17 cellular contexts compared by ENCODE assay signal in genomic region chr10:80182986-80183385, GRCh38. TPM values are rescaled to one million over a fixed set of nuclear protein-coding genes. Genes with fewer than 3 reads are reported as not detected.
DNase-seq lines count a peak whose midpoint lies in the region; ATAC-seq and TF ChIP-seq lines count a peak whose summit lies in the region.
"Had no signal": no experiment of that assay in that cellular context is flagged by ENCODE, and none has a peak within 500 bp of the region (broad histone marks: within the 10 kb centered on the region; RNA-seq: fewer than 3 reads in every experiment).

No MANE protein-coding gene starts in this region.

- intact Hi-C loops in dendritic cell treated with granulocyte-macrophage colony-stimulating factor and Interleukin-4, amounts not matched to agents 40 ng/mL and 50 ng/mL, for 4 days (cut with micrococcal nuclease), result no loop called here
- intact Hi-C loops in naive thymus-derived CD4-positive, alpha-beta T cell (cut with micrococcal nuclease), result loop anchor here in 1 of 2 donors (10.0 kb wide), 1 partner anchor 1118 kb away; the partner anchor contains the start of gene ZMIZ1
- intact Hi-C loops in body of pancreas (cut with DNase I), result no loop called here

- H3K27ac Mint-ChIP-seq in H9, result peak overlapping the region in 2 of 3 experiments; percentile 17 to 70; a peak in 1 of 7 replicates
- peak overlapping the region; percentile 47 for H3K27ac Mint-ChIP-seq in dendritic cell treated with granulocyte-macrophage colony-stimulating factor and Interleukin-4, amounts not matched to agents 40 ng/mL and 50 ng/mL, for 4 days
- H3K27ac Mint-ChIP-seq in naive thymus-derived CD4-positive, alpha-beta T cell, result peak overlapping the region in 5 of 9 donors; percentile 1 to 65 (median 38)

- peaks cover 55% of the 10 kb centered on the region for H3K4me1 ChIP-seq in BLaER1
- 0 out of 2 replicates have a peak, but pooled peaks cover 2% of the 10 kb centered on the region for H3K4me1 ChIP-seq in H9 (ENCODE audit: insufficient read depth, low read length)
- H3K4me1 ChIP-seq in naive thymus-derived CD4-positive, alpha-beta T cell (ENCODE audit: control insufficient read depth in 2 of 2, insufficient read depth in 2 of 2, low read length in 2 of 2), result peaks cover 27 to 42% of the 10 kb centered on the region in 2 donors
- H3K4me1 ChIP-seq in body of pancreas, result peaks cover 57% of the 10 kb centered on the region

- H3K79me1 ChIP-seq in H9 (ENCODE audit: insufficient read depth, low read depth, low read length, poor library complexity, severe bottlenecking), result peaks cover 3% of the 10 kb centered on the region

- no peak for ATAC-seq in naive thymus-derived CD4-positive, alpha-beta T cell
- no peak for ATAC-seq in HG02759 (IDR thresholded peaks at IDR 0.05; ENCODE audit: unreplicated experiment)
- ATAC-seq in body of pancreas, result no peak

- no CpG with 5 or more reads among the region's 6 CpGs for WGBS in H9 (ENCODE audit: extremely low coverage, insufficient read length, low lambda C conversion rate)
- 69 to 79% methylated on average over 3 to 5 of the region's 6 CpGs for WGBS in body of pancreas, 2 donors

- H3K14ac ChIP-seq in H9 (ENCODE audit: insufficient read depth, low read length), result no peak overlapping the region

- H4K5ac ChIP-seq in H9 (ENCODE audit: insufficient read length, low read depth, low read length), result no peak overlapping the region

- H4K20me1 ChIP-seq in BLaER1 (peaks cover 97% of the 10 kb centered on the region), H9 (ENCODE audit: control insufficient read depth, insufficient read depth, insufficient read length) (no peaks in the 10 kb centered on the region)

- H3K18ac ChIP-seq in H9 (ENCODE audit: insufficient read length, low read depth, low read length), result no peak overlapping the region

- H3K4me3 ChIP-seq in BLaER1, result no peak overlapping the region
- no peak overlapping the region for H3K4me3 ChIP-seq in naive thymus-derived CD4-positive, alpha-beta T cell (ENCODE audit: low read length)
- no peak overlapping the region for H3K4me3 ChIP-seq in body of pancreas
- H3K4me3 ChIP-seq: Peyer's patch had no signal

- no peak overlapping the region for H3K4me3 Mint-ChIP-seq in H9
- H3K4me3 Mint-ChIP-seq in dendritic cell treated with granulocyte-macrophage colony-stimulating factor and Interleukin-4, amounts not matched to agents 40 ng/mL and 50 ng/mL, for 4 days, result no peak overlapping the region
- H3K4me3 Mint-ChIP-seq in naive thymus-derived CD4-positive, alpha-beta T cell, result peak overlapping the region in 3 of 10 donors; percentile 19 to 39 (median 27)
- H3K4me3 Mint-ChIP-seq: IgD-negative memory B cell had no signal

- H3K4me2 ChIP-seq in BLaER1 (peak overlapping the region; percentile 13; the same call in 1 of the 2 replicates), H9 (ENCODE audit: insufficient read depth, insufficient read length, low read length) (no peak overlapping the region)

- no peak overlapping the region for H2BK20ac ChIP-seq in H9 (ENCODE audit: low read depth, low read length, poor library complexity, severe bottlenecking)

- no peak for TF ChIP-seq POLR2A in body of pancreas (IDR thresholded peaks at IDR 0.05)

- POLR2A ChIA-PET in naive thymus-derived CD4-positive, alpha-beta T cell (lab: Charles Lee), result interaction anchor here (0.7 to 6.9 kb wide), 4 partner anchors 15 to 32 kb away, joined by 3 to 223 read pairs (median 3); partner anchors contain the start of gene ANXA11

- H2BK120ac ChIP-seq in H9 (ENCODE audit: low read depth, low read length, poor library complexity, severe bottlenecking), result no peak overlapping the region

- H3K27ac ChIP-seq in BLaER1 (no peak overlapping the region), H9 (ENCODE audit: insufficient read length, low read depth, low read length) (no peak overlapping the region), body of pancreas (no peak overlapping the region)
- H3K27ac ChIP-seq in naive thymus-derived CD4-positive, alpha-beta T cell (ENCODE audit: low read depth, low read length), result no peak overlapping the region
- H3K27ac ChIP-seq: Peyer's patch had no signal

- CTCF ChIA-PET in naive thymus-derived CD4-positive, alpha-beta T cell (lab: Charles Lee), result interaction anchor here (0.9 to 1.9 kb wide), 2 partner anchors 27 to 39 kb away, joined by 3 to 5 read pairs; no protein-coding TSS in a partner anchor

- no peak overlapping the region for H2BK15ac ChIP-seq in H9 (ENCODE audit: low read depth, low read length)

- H3K4ac ChIP-seq in H9 (ENCODE audit: low read depth, low read length), result no peak overlapping the region

- no peak overlapping the region for H2AK5ac ChIP-seq in H9 (ENCODE audit: insufficient read length, low read length)

- H4K91ac ChIP-seq in H9 (ENCODE audit: insufficient read length, low read depth, low read length), result no peak overlapping the region

- H3K27me3 ChIP-seq in BLaER1 (no peaks in the 10 kb centered on the region), H9 (ENCODE audit: insufficient read depth, low read length) (no peaks in the 10 kb centered on the region), body of pancreas (no peaks in the 10 kb centered on the region)
- H3K27me3 ChIP-seq in naive thymus-derived CD4-positive, alpha-beta T cell (ENCODE audit: control insufficient read depth in 2 of 2, insufficient read depth in 2 of 2, low read length in 2 of 2), result no peaks in the 10 kb centered on the region
- H3K27me3 ChIP-seq: Peyer's patch had no signal

- H3K79me2 ChIP-seq in H9 (ENCODE audit: insufficient read depth, low read length), result no peaks in the 10 kb centered on the region

- H3K9me3 Mint-ChIP-seq in H9, result no peaks in the 10 kb centered on the region
- H3K9me3 Mint-ChIP-seq in dendritic cell treated with granulocyte-macrophage colony-stimulating factor and Interleukin-4, amounts not matched to agents 40 ng/mL and 50 ng/mL, for 4 days, result no peaks in the 10 kb centered on the region
- peaks cover 0 to 4% (median 0%) of the 10 kb centered on the region in 11 donors for H3K9me3 Mint-ChIP-seq in naive thymus-derived CD4-positive, alpha-beta T cell
- H3K9me3 Mint-ChIP-seq: IgD-negative memory B cell had no signal

- H3K23ac ChIP-seq in H9 (ENCODE audit: insufficient read length, low read depth, low read length), result no peak overlapping the region

- H3T11ph ChIP-seq in H9 (ENCODE audit: low read length), result no peak overlapping the region

- no peaks in the 10 kb centered on the region for H3K23me2 ChIP-seq in H9 (ENCODE audit: insufficient read length, low read depth, low read length, poor library complexity, severe bottlenecking)

- H3K9me3 ChIP-seq in BLaER1 (no peaks in the 10 kb centered on the region), H9 (ENCODE audit: control insufficient read depth, low read depth, low read length) (no peaks in the 10 kb centered on the region), body of pancreas (no peaks in the 10 kb centered on the region)
- no peaks in the 10 kb centered on the region for H3K9me3 ChIP-seq in naive thymus-derived CD4-positive, alpha-beta T cell (ENCODE audit: control insufficient read depth in 2 of 3, low read length in 3 of 3)
- H3K9me3 ChIP-seq: Peyer's patch had no signal

- no peak for DNase-seq in H9
- no peak for DNase-seq in naive thymus-derived CD4-positive, alpha-beta T cell
- no peak for DNase-seq in NCI-H2081 treated with DMSO at 0.1 percent for 48 hours (lab: John Stamatoyannopoulos, UW)
- no peak for DNase-seq in NCI-H1105 (lab: John Stamatoyannopoulos, UW)
- DNase-seq in body of pancreas, result no peak
- DNase-seq: C1 segment of cervical spinal cord, H7, NCI-H1417, NCI-H2029, NCI-H524, SHP77 treated with DMSO at 0.1 percent for 48 hours had no signal

- peaks cover 0 to 2% (median 0%) of the 10 kb centered on the region in 3 experiments; a peak in 1 of 7 replicates for H3K36me3 Mint-ChIP-seq in H9 (ENCODE audit: insufficient read depth in 1 of 3, low read depth in 3 of 3)
- peaks cover 73% of the 10 kb centered on the region for H3K36me3 Mint-ChIP-seq in dendritic cell treated with granulocyte-macrophage colony-stimulating factor and Interleukin-4, amounts not matched to agents 40 ng/mL and 50 ng/mL, for 4 days (ENCODE audit: low read depth)
- peaks cover 0 to 16% (median 8%) of the 10 kb centered on the region in 5 donors for H3K36me3 Mint-ChIP-seq in naive thymus-derived CD4-positive, alpha-beta T cell

- no peak overlapping the region for H2AFZ ChIP-seq in H9 (ENCODE audit: low read length)

- no peak overlapping the region for H3K9ac ChIP-seq in BLaER1
- H3K9ac ChIP-seq in H9 (ENCODE audit: extremely low read depth, insufficient read length, low read length), result no peak overlapping the region

- no peak overlapping the region for H2BK12ac ChIP-seq in H9 (ENCODE audit: insufficient read length, low read depth, low read length)

- H4K8ac ChIP-seq in H9 (replicated peaks; ENCODE audit: insufficient read length, low read depth, low read length), result no peak overlapping the region

- H2BK5ac ChIP-seq in H9 (ENCODE audit: insufficient read length, low read length), result no peak overlapping the region

- no peaks in the 10 kb centered on the region for H3K27me3 Mint-ChIP-seq in H9 (ENCODE audit: low read depth)
- no peaks in the 10 kb centered on the region for H3K27me3 Mint-ChIP-seq in dendritic cell treated with granulocyte-macrophage colony-stimulating factor and Interleukin-4, amounts not matched to agents 40 ng/mL and 50 ng/mL, for 4 days
- no peaks in the 10 kb centered on the region for H3K27me3 Mint-ChIP-seq in naive thymus-derived CD4-positive, alpha-beta T cell
- H3K27me3 Mint-ChIP-seq: IgD-negative memory B cell had no signal

- peaks cover 7 to 33% of the 10 kb centered on the region in 2 experiments; a peak in 3 of 4 replicates for H3K4me1 Mint-ChIP-seq in H9
- peaks cover 80% of the 10 kb centered on the region for H3K4me1 Mint-ChIP-seq in dendritic cell treated with granulocyte-macrophage colony-stimulating factor and Interleukin-4, amounts not matched to agents 40 ng/mL and 50 ng/mL, for 4 days (ENCODE audit: low read depth)
- H3K4me1 Mint-ChIP-seq in naive thymus-derived CD4-positive, alpha-beta T cell, result peaks cover 69 to 99% (median 98%) of the 10 kb centered on the region in 7 donors

- H3K56ac ChIP-seq in H9 (ENCODE audit: insufficient read length, low read depth, low read length), result no peak overlapping the region

- H3K36me3 ChIP-seq in BLaER1, result peaks cover 50% of the 10 kb centered on the region
- H3K36me3 ChIP-seq in naive thymus-derived CD4-positive, alpha-beta T cell (ENCODE audit: control insufficient read depth in 2 of 3, insufficient read depth in 3 of 3, low read length in 3 of 3), result peaks cover 0 to 10% (median 6%) of the 10 kb centered on the region in 3 experiments
- no peaks in the 10 kb centered on the region for H3K36me3 ChIP-seq in body of pancreas (replicated peaks in 1 of 2; ENCODE audit: insufficient read depth in 1 of 2, low read depth in 2 of 2)

- no peak for TF ChIP-seq CTCF in H9 (conservative IDR thresholded peaks at IDR 0.05)
- TF ChIP-seq CTCF in body of pancreas (IDR thresholded peaks at IDR 0.05), result no peak

RNA-seq across cellular contexts. Expression of gene ANXA11, which starts 22.4 kb away (rescaled TPM):
- total RNA-seq in H9 (2021) (64.0 and 68.1 TPM in 2 replicates), body of pancreas (10 to 100 TPM; 68.2 to 71.9 TPM)
- 100 to 1,000 TPM; 189 to 247 (median 231) TPM for total RNA-seq in naive thymus-derived CD4-positive, alpha-beta T cell
- polyA plus RNA-seq in naive thymus-derived CD4-positive, alpha-beta T cell, result 100 to 1,000 TPM; 212 to 278 TPM

RNA-seq across cellular contexts. Expression of gene PLAC9, which starts 50.5 kb away (rescaled TPM):
- total RNA-seq in H9 (2021), result 4.3 and 7.8 TPM in 2 replicates
- total RNA-seq in naive thymus-derived CD4-positive, alpha-beta T cell, result not detected
- polyA plus RNA-seq in naive thymus-derived CD4-positive, alpha-beta T cell, result not detected
- 10 to 100 TPM in 1 of 2 donors, 1 to 10 TPM in 1; 6.5 to 39.9 TPM for total RNA-seq in body of pancreas
- total RNA-seq: LHCN-M2 had no signal
- polyA plus RNA-seq: IgD-negative memory B cell had no signal
